Comparison of ENCODE assay signal across 11 cellular contexts in genomic region chr7:74290999-74291441, GRCh38. TPM values are rescaled to one million over a fixed set of nuclear protein-coding genes. Genes with fewer than 3 reads are reported as not detected.
DNase-seq lines count a peak whose midpoint lies in the region; ATAC-seq and TF ChIP-seq lines count a peak whose summit lies in the region.
"Had no signal": no experiment of that assay in that cellular context is flagged by ENCODE, and none has a peak within 500 bp of the region (broad histone marks: within the 10 kb centered on the region; RNA-seq: fewer than 3 reads in every experiment).

No MANE protein-coding gene starts in this region.

- no TSS peak for BruUV-seq in A673 (replicated peaks; lab: Mats Ljungman, UMichigan)

- peak overlapping the region; percentile 94 for H3K4me3 ChIP-seq in A673 (ENCODE audit: low read depth, low read length, poor library complexity, severe bottlenecking)
- peak overlapping the region; percentile 80 for H3K4me3 ChIP-seq in GM12864 (ENCODE audit: low read depth, low read length)
- peak overlapping the region; percentile 60 to 68 for H3K4me3 ChIP-seq in left lung

- H3K27me3 ChIP-seq in A673 (replicated peaks; ENCODE audit: insufficient read depth, low read depth, low read length, poor library complexity) (no peaks in the 10 kb centered on the region), left lung (peaks cover 5 to 29% of the 10 kb centered on the region in 2 donors)

- POLR2A ChIA-PET in A673 (lab: Charles Lee; ENCODE audit: low non-redundant PET) = no interaction called here

- CTCF ChIA-PET in A673 (lab: Charles Lee) = interaction anchor here (0.6 kb wide), 1 partner anchor 32 kb away, joined by 6 read pairs; no protein-coding TSS in a partner anchor

- ATAC-seq in left lung = no peak
- no peak for ATAC-seq in GM19467 (IDR thresholded peaks at IDR 0.05; ENCODE audit: unreplicated experiment)
- no peak for ATAC-seq in HG02588 (IDR thresholded peaks at IDR 0.05; ENCODE audit: unreplicated experiment)

- intact Hi-C loops in A673 (cut with micrococcal nuclease; ENCODE audit: unreplicated experiment) (loop anchor here (5.0 kb wide), 1 partner anchor 81 kb away; no protein-coding TSS in a partner anchor), left lung (cut with DNase I) (no loop called here)

- peaks cover 35% of the 10 kb centered on the region for H3K4me1 ChIP-seq in A673 (ENCODE audit: insufficient read depth, low read length, poor library complexity, severe bottlenecking)
- peaks cover 11 to 34% of the 10 kb centered on the region in 2 donors for H3K4me1 ChIP-seq in left lung

- H3K36me3 ChIP-seq in A673 (ENCODE audit: insufficient read depth, low read length, poor library complexity, severe bottlenecking) = no peaks in the 10 kb centered on the region
- no peaks in the 10 kb centered on the region for H3K36me3 ChIP-seq in left lung

- H3K27ac ChIP-seq in A673 (ENCODE audit: low read depth, low read length, poor library complexity, severe bottlenecking) = no peak overlapping the region
- H3K27ac ChIP-seq in angular gyrus (ENCODE audit: low read depth, low read length) = peak overlapping the region; percentile 82
- no peak overlapping the region for H3K27ac ChIP-seq in left lung
- H3K27ac ChIP-seq: HL-60 had no signal

- TF ChIP-seq CTCF in A673 (conservative IDR thresholded peaks at IDR 0.05; ENCODE audit: low read depth, low read length) = no peak
- no peak for TF ChIP-seq CTCF in GM12864 (IDR thresholded peaks at IDR 0.05; ENCODE audit: low read depth, low read length, missing control alignments)
- no peak for TF ChIP-seq CTCF in left lung (IDR thresholded peaks at IDR 0.05)

- no peak for DNase-seq in A673 (ENCODE audit: low spot score)
- no peak for DNase-seq in GM12864 (ENCODE audit: low read depth)
- no peak for DNase-seq in left lung
- no peak for DNase-seq in NCI-H2029 treated with DMSO at 0.1 percent for 48 hours (lab: John Stamatoyannopoulos, UW)
- no peak for DNase-seq in activated effector memory CD4-positive, alpha-beta T cell treated with Interleukin-2 at 50 U/mL for 16 hours
- DNase-seq: stimulated activated CD4-positive, alpha-beta T cell treated with anti-CD3 and anti-CD28 coated beads, Interleukin-4, amount 100 ng/mL, for 24 hours; T1000 had no signal

- no peaks in the 10 kb centered on the region for H3K9me3 ChIP-seq in A673 (ENCODE audit: low read depth, low read length, poor library complexity, severe bottlenecking)
- H3K9me3 ChIP-seq in left lung = no peaks in the 10 kb centered on the region

RNA-seq across cellular contexts. Expression of gene CLIP2, which starts 1.8 kb away (rescaled TPM):
- total RNA-seq in A673 (2021) (28.9 and 33.3 TPM in 2 replicates), left lung (10 to 100 TPM; 20.6 to 23.2 TPM)

RNA-seq across cellular contexts. Expression of gene RFC2, which starts 36.8 kb away (rescaled TPM):
- total RNA-seq in A673 (2021) (113 and 125 TPM in 2 replicates), left lung (10 to 100 TPM; 17.0 to 24.5 TPM)
